ENCODE assay signal across 9 cellular contexts in the genomic region with DNA sequence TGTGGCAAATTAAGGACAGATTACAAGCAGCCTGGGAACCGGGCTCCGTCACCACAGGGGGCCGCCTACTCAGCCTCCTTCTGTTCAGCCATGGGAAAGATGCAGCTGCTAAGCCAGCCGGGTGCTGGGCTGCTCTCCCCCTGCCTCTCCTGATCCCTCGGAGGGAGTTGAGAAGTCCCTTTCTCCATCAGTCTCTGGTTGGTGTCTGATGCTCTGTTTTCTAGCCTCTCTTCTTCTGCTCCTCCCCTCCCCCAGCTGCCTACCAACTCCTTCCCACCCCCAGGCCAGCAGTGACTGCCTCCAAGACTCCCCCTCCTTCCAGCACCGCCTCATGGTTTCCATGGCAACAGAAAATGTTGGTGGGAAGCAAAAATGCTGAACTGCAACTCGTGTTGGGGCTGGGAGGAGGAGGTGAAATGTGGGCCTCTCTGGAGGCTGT.
A peak's percentile ranks its signal among the peaks of the same experiment; 100 is the strongest.
DNase-seq lines count a peak whose midpoint lies in the region; ATAC-seq, FAIRE-seq and TF ChIP-seq lines count a peak whose summit lies in the region.
"Had no signal": no experiment of that assay in that cellular context is flagged by ENCODE, and none has a peak within 500 bp of the region (broad histone marks: within the 10 kb centered on the region; RNA-seq: fewer than 3 reads in every experiment).

No MANE protein-coding gene starts in this region.

- TF ChIP-seq EP300 in upper lobe of left lung (IDR thresholded peaks at IDR 0.05) = no peak

- H3K4me1 ChIP-seq in NT2/D1 (ENCODE audit: insufficient read depth, insufficient read length) (no peaks in the 10 kb centered on the region), hepatocyte (ENCODE audit: insufficient read depth) (no peaks in the 10 kb centered on the region), upper lobe of left lung (peaks cover 0 to 7% (median 0%) of the 10 kb centered on the region in 4 donors)
- H3K4me1 ChIP-seq: A549 had no signal

- TF ChIP-seq CTCF in hepatocyte (IDR thresholded peaks at IDR 0.05; ENCODE audit: poor library complexity) (no peak), upper lobe of left lung (IDR thresholded peaks at IDR 0.05) (no peak)

- H3K4me3 ChIP-seq in NT2/D1 (ENCODE audit: insufficient read length, low read depth) (no peak overlapping the region), hepatocyte (no peak overlapping the region), upper lobe of left lung (no peak overlapping the region)
- H3K4me3 ChIP-seq: A549 had no signal

- no peaks in the 10 kb centered on the region for H3K9me2 ChIP-seq in hepatocyte (replicated peaks; ENCODE audit: insufficient read depth)

- ATAC-seq in upper lobe of left lung (ENCODE audit: low FRiP score in 2 of 2) = peak in 1 of 2 donors; percentile 73
- ATAC-seq: A549 had no signal

- H3K79me2 ChIP-seq in hepatocyte = no peaks in the 10 kb centered on the region

- no peak for TF ChIP-seq POLR2A in upper lobe of left lung (IDR thresholded peaks at IDR 0.05)

- DNase-seq in NCI-H1417 (lab: John Stamatoyannopoulos, UW) (peak in 2 of 3 experiments; percentile 37 to 79), NCI-H1417 treated with DMSO at 0.1 percent for 48 hours (lab: John Stamatoyannopoulos, UW) (no peak), NT2/D1 (ENCODE audit: low read depth, low spot score) (peak; percentile 81), hepatocyte (ENCODE audit: low spot score) (peak; percentile 16), upper lobe of left lung (peak; percentile 24 to 29), frontal cortex (ENCODE audit: low spot score in 2 of 2) (no peak), hepatic stellate cell (ENCODE audit: low spot score) (no peak)
- DNase-seq in stimulated activated CD4-positive, alpha-beta T cell treated with anti-CD3 and anti-CD28 coated beads, Interleukin-1b, Interleukin-23, amount 100 ng/mL, for 48 hours = no peak

- H3K36me3 ChIP-seq in NT2/D1 (ENCODE audit: insufficient read depth, insufficient read length, low read length) = no peaks in the 10 kb centered on the region
- H3K36me3 ChIP-seq in hepatocyte (replicated peaks; ENCODE audit: insufficient read depth, low read depth) = no peaks in the 10 kb centered on the region
- no peaks in the 10 kb centered on the region for H3K36me3 ChIP-seq in upper lobe of left lung

- WGBS in hepatocyte (ENCODE audit: low lambda C conversion rate, missing lambda C conversion rate) = 25% methylated on average over 7 of the region's 7 CpGs
- WGBS in upper lobe of left lung, 2 donors = 19 to 21% methylated on average over 7 of the region's 7 CpGs

- H3K27ac ChIP-seq in hepatocyte (no peak overlapping the region), upper lobe of left lung (no peak overlapping the region)
- H3K27ac ChIP-seq: A549 had no signal

- H3K9me3 ChIP-seq in NT2/D1 (ENCODE audit: insufficient read depth, low read length) (no peaks in the 10 kb centered on the region), hepatocyte (ENCODE audit: low read depth) (no peaks in the 10 kb centered on the region), upper lobe of left lung (no peaks in the 10 kb centered on the region)
- H3K9me3 ChIP-seq: A549 had no signal

- no peak overlapping the region for H2AFZ ChIP-seq in hepatocyte

- H3K9ac ChIP-seq in NT2/D1 (ENCODE audit: insufficient read length, low read depth) = no peak overlapping the region

- H3K4me2 ChIP-seq in hepatocyte = no peak overlapping the region
- H3K4me2 ChIP-seq: A549 had no signal

- FAIRE-seq in frontal cortex (lab: Jason Lieb, UNC) = no peak
- FAIRE-seq: A549 had no signal

- no peaks in the 10 kb centered on the region for H4K20me1 ChIP-seq in hepatocyte (ENCODE audit: insufficient read depth, poor library complexity, severe bottlenecking)

- no peaks in the 10 kb centered on the region for H3K27me3 ChIP-seq in NT2/D1 (ENCODE audit: insufficient read depth, insufficient read length)
- H3K27me3 ChIP-seq in hepatocyte = no peaks in the 10 kb centered on the region
- H3K27me3 ChIP-seq in upper lobe of left lung = no peaks in the 10 kb centered on the region

Comparison
In these comparisons a context has a peak if more than half of its experiments do, and no peak if none do; other contexts are left out.
1. DNase-seq: peak in NCI-H1417 (2 of 3), NT2/D1 (single experiment), hepatocyte (single experiment) and upper lobe of left lung (2 of 2); none in NCI-H1417 treated with DMSO at 0.1 percent for 48 hours (single experiment), frontal cortex (0 of 2), stimulated activated CD4-positive, alpha-beta T cell treated with anti-CD3 and anti-CD28 coated beads, Interleukin-1b, Interleukin-23, amount 100 ng/mL, for 48 hours (single experiment) and hepatic stellate cell (single experiment).